Comparison of ENCODE assay signal across 17 cellular contexts in genomic region chr7:77563275-77563674, GRCh38. TPM values are rescaled to one million over a fixed set of nuclear protein-coding genes. Genes with fewer than 3 reads are reported as not detected.
A peak's percentile ranks its signal among the peaks of the same experiment; 100 is the strongest.
DNase-seq lines count a peak whose midpoint lies in the region; ATAC-seq and TF ChIP-seq lines count a peak whose summit lies in the region.
"Had no signal": no experiment of that assay in that cellular context is flagged by ENCODE, and none has a peak within 500 bp of the region (broad histone marks: within the 10 kb centered on the region; RNA-seq: fewer than 3 reads in every experiment).

No MANE protein-coding gene starts in this region.

- ATAC-seq in activated T-cell treated with anti-CD3 and anti-CD28 coated beads, Interleukin-2, amount 50 U/mL, for 72 hours (replicated peaks in 1 of 2), result no peak
- ATAC-seq in natural killer cell treated with Interleukin-12 subunit alpha and Interleukin-12 subunit beta and Interleukin-15 and Interleukin-18, amount 100 ng/mL, for 72 hours, result no peak
- no peak for ATAC-seq in stimulated activated memory B cell treated with anti-CD40 and anti-IgM and Interleukin-4, amounts not matched to agents 10 μg/mL and 1 μg/mL and 100 μg/mL, for 72 hours

- no peak overlapping the region for H3K4me3 Mint-ChIP-seq in activated T-cell treated with anti-CD3 and anti-CD28 coated beads, Interleukin-2, amount 50 U/mL, for 72 hours
- no peak overlapping the region for H3K4me3 Mint-ChIP-seq in brain
- H3K4me3 Mint-ChIP-seq in natural killer cell treated with Interleukin-12 subunit alpha and Interleukin-12 subunit beta and Interleukin-15 and Interleukin-18, amount 100 ng/mL, for 72 hours, result peak overlapping the region; percentile 59
- no peak overlapping the region for H3K4me3 Mint-ChIP-seq in stimulated activated memory B cell treated with anti-CD40 and anti-IgM and Interleukin-4, amounts not matched to agents 10 μg/mL and 1 μg/mL and 100 μg/mL, for 72 hours

- H3K27me3 Mint-ChIP-seq in activated T-cell treated with anti-CD3 and anti-CD28 coated beads, Interleukin-2, amount 50 U/mL, for 72 hours (ENCODE audit: low read depth), result no peaks in the 10 kb centered on the region
- no peaks in the 10 kb centered on the region for H3K27me3 Mint-ChIP-seq in brain
- H3K27me3 Mint-ChIP-seq in natural killer cell treated with Interleukin-12 subunit alpha and Interleukin-12 subunit beta and Interleukin-15 and Interleukin-18, amount 100 ng/mL, for 72 hours, result no peaks in the 10 kb centered on the region
- H3K27me3 Mint-ChIP-seq in stimulated activated memory B cell treated with anti-CD40 and anti-IgM and Interleukin-4, amounts not matched to agents 10 μg/mL and 1 μg/mL and 100 μg/mL, for 72 hours, result no peaks in the 10 kb centered on the region

- no peaks in the 10 kb centered on the region for H3K36me3 Mint-ChIP-seq in activated T-cell treated with anti-CD3 and anti-CD28 coated beads, Interleukin-2, amount 50 U/mL, for 72 hours (ENCODE audit: insufficient read depth in 2 of 2)
- H3K36me3 Mint-ChIP-seq in brain, result peaks cover 30% of the 10 kb centered on the region
- no peaks in the 10 kb centered on the region for H3K36me3 Mint-ChIP-seq in natural killer cell treated with Interleukin-12 subunit alpha and Interleukin-12 subunit beta and Interleukin-15 and Interleukin-18, amount 100 ng/mL, for 72 hours
- peaks cover 13% of the 10 kb centered on the region for H3K36me3 Mint-ChIP-seq in stimulated activated memory B cell treated with anti-CD40 and anti-IgM and Interleukin-4, amounts not matched to agents 10 μg/mL and 1 μg/mL and 100 μg/mL, for 72 hours

- DNase-seq in activated T-cell treated with anti-CD3 and anti-CD28 coated beads, Interleukin-2, amount 50 U/mL, for 72 hours, result no peak
- no peak for DNase-seq in activated T-cell treated with anti-CD3 and anti-CD28 coated beads, Interleukin-2, amount 50 U/mL, for 48 hours
- DNase-seq in natural killer cell treated with Interleukin-12 subunit alpha and Interleukin-12 subunit beta and Interleukin-15 and Interleukin-18, amount 100 ng/mL, for 72 hours (ENCODE audit: low spot score), result no peak
- DNase-seq in SHP77 treated with DMSO at 0.1 percent for 48 hours (lab: John Stamatoyannopoulos, UW) (no peak), GF-D8 (lab: John Stamatoyannopoulos, UW) (no peak), superior temporal gyrus (ENCODE audit: extremely low spot score) (no peak)
- DNase-seq: 8988T, DMS 273 treated with DMSO at 0.1 percent for 48 hours, Kasumi-1, MV-4-11, NCI-H1694, NCI-H446, NCI-H774, Peyer's patch, Right ventricle myocardium superior had no signal

- H3K4me1 Mint-ChIP-seq in activated T-cell treated with anti-CD3 and anti-CD28 coated beads, Interleukin-2, amount 50 U/mL, for 72 hours (ENCODE audit: low read depth), result no peaks in the 10 kb centered on the region
- H3K4me1 Mint-ChIP-seq in brain, result peaks cover 54% of the 10 kb centered on the region
- H3K4me1 Mint-ChIP-seq in natural killer cell treated with Interleukin-12 subunit alpha and Interleukin-12 subunit beta and Interleukin-15 and Interleukin-18, amount 100 ng/mL, for 72 hours (ENCODE audit: low read depth in 2 of 2), result peaks cover 61 to 74% of the 10 kb centered on the region in 2 donors
- H3K4me1 Mint-ChIP-seq in stimulated activated memory B cell treated with anti-CD40 and anti-IgM and Interleukin-4, amounts not matched to agents 10 μg/mL and 1 μg/mL and 100 μg/mL, for 72 hours, result peaks cover 69% of the 10 kb centered on the region

- H3K27ac Mint-ChIP-seq in activated T-cell treated with anti-CD3 and anti-CD28 coated beads, Interleukin-2, amount 50 U/mL, for 72 hours, result peak overlapping the region; percentile 29
- peak overlapping the region in 3 of 5 experiments; percentile 2 to 15 (median 5) for H3K27ac Mint-ChIP-seq in brain
- peak overlapping the region; percentile 76 to 97 for H3K27ac Mint-ChIP-seq in natural killer cell treated with Interleukin-12 subunit alpha and Interleukin-12 subunit beta and Interleukin-15 and Interleukin-18, amount 100 ng/mL, for 72 hours
- H3K27ac Mint-ChIP-seq in stimulated activated memory B cell treated with anti-CD40 and anti-IgM and Interleukin-4, amounts not matched to agents 10 μg/mL and 1 μg/mL and 100 μg/mL, for 72 hours, result peak overlapping the region; percentile 11

- TF ChIP-seq CTCF in brain (conservative IDR thresholded peaks at IDR 0.05), result no peak

- H3K9me3 Mint-ChIP-seq in activated T-cell treated with anti-CD3 and anti-CD28 coated beads, Interleukin-2, amount 50 U/mL, for 72 hours, result no peaks in the 10 kb centered on the region
- H3K9me3 Mint-ChIP-seq in brain, result peaks cover 0 to 6% (median 3%) of the 10 kb centered on the region in 5 experiments
- no peaks in the 10 kb centered on the region for H3K9me3 Mint-ChIP-seq in natural killer cell treated with Interleukin-12 subunit alpha and Interleukin-12 subunit beta and Interleukin-15 and Interleukin-18, amount 100 ng/mL, for 72 hours
- H3K9me3 Mint-ChIP-seq in stimulated activated memory B cell treated with anti-CD40 and anti-IgM and Interleukin-4, amounts not matched to agents 10 μg/mL and 1 μg/mL and 100 μg/mL, for 72 hours, result no peaks in the 10 kb centered on the region

RNA-seq across cellular contexts. Expression of gene PTPN12, which starts 26.2 kb away (rescaled TPM):
- total RNA-seq in activated T-cell treated with anti-CD3 and anti-CD28 coated beads, Interleukin-2, amount 50 U/mL, for 72 hours, result 10 to 100 TPM; 10.5 to 11.1 TPM
- 25.4 TPM for polyA plus RNA-seq in brain (ENCODE audit: insufficient read depth, low read depth, low replicate concordance)
- total RNA-seq in natural killer cell treated with Interleukin-12 subunit alpha and Interleukin-12 subunit beta and Interleukin-15 and Interleukin-18, amount 100 ng/mL, for 72 hours, result 10 to 100 TPM; 33.8 to 84.3 TPM

Comparison
In these comparisons a context has a peak if more than half of its experiments do, and no peak if none do; other contexts are left out.
1. H3K27ac Mint-ChIP-seq: peak in every context shown above with its lines; median percentile 86 in natural killer cell treated with Interleukin-12 subunit alpha and Interleukin-12 subunit beta and Interleukin-15 and Interleukin-18, amount 100 ng/mL, for 72 hours; 29 in activated T-cell treated with anti-CD3 and anti-CD28 coated beads, Interleukin-2, amount 50 U/mL, for 72 hours; 11 in stimulated activated memory B cell treated with anti-CD40 and anti-IgM and Interleukin-4, amounts not matched to agents 10 μg/mL and 1 μg/mL and 100 μg/mL, for 72 hours; 5 in brain.